In the genomic region with DNA sequence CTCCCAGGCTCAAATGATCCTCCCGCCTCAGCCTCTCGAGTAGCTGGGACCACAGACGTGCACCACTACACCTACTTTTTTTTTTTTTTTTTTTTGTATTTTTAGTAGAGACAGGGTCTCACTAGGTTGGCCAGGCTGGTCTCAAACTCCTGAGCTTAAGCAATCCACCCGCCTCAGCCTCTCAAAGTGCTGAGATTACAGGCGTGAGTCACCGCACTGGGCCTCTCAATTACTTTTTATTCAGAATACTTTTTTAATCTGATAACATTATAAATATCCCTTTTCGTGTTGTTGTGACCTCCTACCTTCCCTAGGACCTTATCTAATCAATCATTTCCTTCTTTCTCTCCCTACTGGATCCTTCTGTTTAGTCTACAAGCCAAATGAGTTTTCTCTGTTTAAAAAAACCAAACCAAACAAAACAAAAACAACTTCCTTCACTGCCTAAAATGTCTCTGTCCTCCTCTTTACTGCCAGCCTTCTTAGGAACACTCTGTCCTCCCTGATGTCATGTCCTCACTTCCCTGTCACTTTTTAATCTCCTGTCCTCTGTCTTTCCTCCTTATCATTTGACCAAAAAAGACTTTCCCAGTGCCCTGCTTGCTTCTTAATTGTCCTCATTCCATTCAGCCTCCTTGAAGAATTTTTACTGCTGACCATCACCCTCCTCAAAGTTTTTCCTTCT, we compare ENCODE assay signal across 9 cellular contexts.
"Had no signal": no experiment of that assay in that cellular context is flagged by ENCODE, and none has a peak within 500 bp of the region (broad histone marks: within the 10 kb centered on the region; RNA-seq: fewer than 3 reads in every experiment).

No MANE protein-coding gene starts in this region.

- DNase-seq: activated CD4-positive, alpha-beta T cell treated with anti-CD3 and anti-CD28 coated beads, Interleukin-2, amount 50 U/mL, for 48 hours; activated CD4-positive, CD25-positive, alpha-beta regulatory T cell treated with anti-CD3 and anti-CD28 coated beads, Interleukin-2, amount 50 U/mL, for 72 hours; activated CD8-positive, alpha-beta memory T cell treated with anti-CD3 and anti-CD28 coated beads, Interleukin-2, amount 10 ng/mL, durations not matched to agents 7 days and 5 days; activated effector memory CD4-positive, alpha-beta T cell treated with Interleukin-2 at 50 U/mL for 16 hours; activated T-cell treated with anti-CD3 and anti-CD28 coated beads, Interleukin-2, amount 50 U/mL, for 24 hours; aorta; left colon had no signal

- ATAC-seq: activated CD8-positive, alpha-beta memory T cell treated with anti-CD3 and anti-CD28 coated beads, Interleukin-2, amount 10 ng/mL, durations not matched to agents 7 days and 5 days; activated naive CD4-positive, alpha-beta T cell treated with anti-CD3 and anti-CD28 coated beads, Interleukin-2, amount 50 U/mL, for 72 hours; left colon; stimulated activated effector memory CD8-positive, alpha-beta T cell treated with anti-CD3 and anti-CD28 coated beads, Interleukin-12 subunit alpha, Interleukin-12 subunit beta, amount 100 ng/mL, for 72 hours had no signal
